1 cellular context compared by ENCODE assay signal in genomic region chr12:101759396-101760047, GRCh38.
TF ChIP-seq lines count a peak whose summit lies in the region.

No MANE protein-coding gene starts in this region.

TF ChIP-seq in WTC11, 78 proteins besides CTCF, POLR2A, EP300 and RAD21 (continued from another document):
- TF ChIP-seq FOXP4 (CRISPR knock-in tag; IDR thresholded peaks at IDR 0.05) (no peak), ETV6 (CRISPR knock-in tag; IDR thresholded peaks at IDR 0.05) (no peak)
